1 cellular context compared by ENCODE assay signal in the genomic region with DNA sequence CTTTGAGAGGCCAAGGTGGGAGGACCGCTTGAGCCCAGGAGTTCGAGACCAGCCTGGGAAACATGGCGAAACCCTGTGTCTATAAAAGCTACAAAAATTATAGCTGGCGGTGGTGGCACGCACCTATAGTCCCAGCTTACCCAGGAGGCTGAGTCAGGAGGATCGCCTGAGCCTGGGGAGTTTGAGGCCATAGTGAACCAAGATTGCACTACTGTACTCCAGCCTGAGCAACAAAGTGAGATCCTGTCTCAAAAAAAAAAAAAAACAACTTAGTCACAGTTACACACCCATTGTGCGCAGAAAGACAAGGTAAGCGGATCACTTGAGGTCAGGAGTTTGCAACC.
TF ChIP-seq lines count a peak whose summit lies in the region.

No MANE protein-coding gene starts in this region.

TF ChIP-seq in GM23338, 12 proteins besides CTCF, POLR2A, EP300 and RAD21:
- TF ChIP-seq JUNB (IDR thresholded peaks at IDR 0.05; ENCODE audit: unreplicated experiment) = no peak
- no peak for TF ChIP-seq NANOG (IDR thresholded peaks at IDR 0.05; ENCODE audit: borderline replicate concordance)
- no peak for TF ChIP-seq EZH2phosphoT487 (IDR thresholded peaks at IDR 0.05; ENCODE audit: unreplicated experiment)
- no peak for TF ChIP-seq POLR2AphosphoS5 (IDR thresholded peaks at IDR 0.05; ENCODE audit: low read depth)
- TF ChIP-seq, protein P1, sequence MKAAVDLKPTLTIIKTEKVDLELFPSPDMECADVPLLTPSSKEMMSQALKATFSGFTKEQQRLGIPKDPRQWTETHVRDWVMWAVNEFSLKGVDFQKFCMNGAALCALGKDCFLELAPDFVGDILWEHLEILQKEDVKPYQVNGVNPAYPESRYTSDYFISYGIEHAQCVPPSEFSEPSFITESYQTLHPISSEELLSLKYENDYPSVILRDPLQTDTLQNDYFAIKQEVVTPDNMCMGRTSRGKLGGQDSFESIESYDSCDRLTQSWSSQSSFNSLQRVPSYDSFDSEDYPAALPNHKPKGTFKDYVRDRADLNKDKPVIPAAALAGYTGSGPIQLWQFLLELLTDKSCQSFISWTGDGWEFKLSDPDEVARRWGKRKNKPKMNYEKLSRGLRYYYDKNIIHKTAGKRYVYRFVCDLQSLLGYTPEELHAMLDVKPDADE (IDR thresholded peaks at IDR 0.05) = no peak
- TF ChIP-seq ZNF331 (CRISPR knock-in tag; IDR thresholded peaks at IDR 0.05; ENCODE audit: low read depth) = no peak
- TF ChIP-seq, protein P2, sequence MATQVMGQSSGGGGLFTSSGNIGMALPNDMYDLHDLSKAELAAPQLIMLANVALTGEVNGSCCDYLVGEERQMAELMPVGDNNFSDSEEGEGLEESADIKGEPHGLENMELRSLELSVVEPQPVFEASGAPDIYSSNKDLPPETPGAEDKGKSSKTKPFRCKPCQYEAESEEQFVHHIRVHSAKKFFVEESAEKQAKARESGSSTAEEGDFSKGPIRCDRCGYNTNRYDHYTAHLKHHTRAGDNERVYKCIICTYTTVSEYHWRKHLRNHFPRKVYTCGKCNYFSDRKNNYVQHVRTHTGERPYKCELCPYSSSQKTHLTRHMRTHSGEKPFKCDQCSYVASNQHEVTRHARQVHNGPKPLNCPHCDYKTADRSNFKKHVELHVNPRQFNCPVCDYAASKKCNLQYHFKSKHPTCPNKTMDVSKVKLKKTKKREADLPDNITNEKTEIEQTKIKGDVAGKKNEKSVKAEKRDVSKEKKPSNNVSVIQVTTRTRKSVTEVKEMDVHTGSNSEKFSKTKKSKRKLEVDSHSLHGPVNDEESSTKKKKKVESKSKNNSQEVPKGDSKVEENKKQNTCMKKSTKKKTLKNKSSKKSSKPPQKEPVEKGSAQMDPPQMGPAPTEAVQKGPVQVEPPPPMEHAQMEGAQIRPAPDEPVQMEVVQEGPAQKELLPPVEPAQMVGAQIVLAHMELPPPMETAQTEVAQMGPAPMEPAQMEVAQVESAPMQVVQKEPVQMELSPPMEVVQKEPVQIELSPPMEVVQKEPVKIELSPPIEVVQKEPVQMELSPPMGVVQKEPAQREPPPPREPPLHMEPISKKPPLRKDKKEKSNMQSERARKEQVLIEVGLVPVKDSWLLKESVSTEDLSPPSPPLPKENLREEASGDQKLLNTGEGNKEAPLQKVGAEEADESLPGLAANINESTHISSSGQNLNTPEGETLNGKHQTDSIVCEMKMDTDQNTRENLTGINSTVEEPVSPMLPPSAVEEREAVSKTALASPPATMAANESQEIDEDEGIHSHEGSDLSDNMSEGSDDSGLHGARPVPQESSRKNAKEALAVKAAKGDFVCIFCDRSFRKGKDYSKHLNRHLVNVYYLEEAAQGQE (IDR thresholded peaks at IDR 0.05; ENCODE audit: unreplicated experiment) = no peak
- TF ChIP-seq STAT1 (IDR thresholded peaks at IDR 0.05; ENCODE audit: unreplicated experiment) = no peak
- TF ChIP-seq EZH2 (IDR thresholded peaks at IDR 0.05; ENCODE audit: low read depth, unreplicated experiment) = no peak
- TF ChIP-seq, protein P3, sequence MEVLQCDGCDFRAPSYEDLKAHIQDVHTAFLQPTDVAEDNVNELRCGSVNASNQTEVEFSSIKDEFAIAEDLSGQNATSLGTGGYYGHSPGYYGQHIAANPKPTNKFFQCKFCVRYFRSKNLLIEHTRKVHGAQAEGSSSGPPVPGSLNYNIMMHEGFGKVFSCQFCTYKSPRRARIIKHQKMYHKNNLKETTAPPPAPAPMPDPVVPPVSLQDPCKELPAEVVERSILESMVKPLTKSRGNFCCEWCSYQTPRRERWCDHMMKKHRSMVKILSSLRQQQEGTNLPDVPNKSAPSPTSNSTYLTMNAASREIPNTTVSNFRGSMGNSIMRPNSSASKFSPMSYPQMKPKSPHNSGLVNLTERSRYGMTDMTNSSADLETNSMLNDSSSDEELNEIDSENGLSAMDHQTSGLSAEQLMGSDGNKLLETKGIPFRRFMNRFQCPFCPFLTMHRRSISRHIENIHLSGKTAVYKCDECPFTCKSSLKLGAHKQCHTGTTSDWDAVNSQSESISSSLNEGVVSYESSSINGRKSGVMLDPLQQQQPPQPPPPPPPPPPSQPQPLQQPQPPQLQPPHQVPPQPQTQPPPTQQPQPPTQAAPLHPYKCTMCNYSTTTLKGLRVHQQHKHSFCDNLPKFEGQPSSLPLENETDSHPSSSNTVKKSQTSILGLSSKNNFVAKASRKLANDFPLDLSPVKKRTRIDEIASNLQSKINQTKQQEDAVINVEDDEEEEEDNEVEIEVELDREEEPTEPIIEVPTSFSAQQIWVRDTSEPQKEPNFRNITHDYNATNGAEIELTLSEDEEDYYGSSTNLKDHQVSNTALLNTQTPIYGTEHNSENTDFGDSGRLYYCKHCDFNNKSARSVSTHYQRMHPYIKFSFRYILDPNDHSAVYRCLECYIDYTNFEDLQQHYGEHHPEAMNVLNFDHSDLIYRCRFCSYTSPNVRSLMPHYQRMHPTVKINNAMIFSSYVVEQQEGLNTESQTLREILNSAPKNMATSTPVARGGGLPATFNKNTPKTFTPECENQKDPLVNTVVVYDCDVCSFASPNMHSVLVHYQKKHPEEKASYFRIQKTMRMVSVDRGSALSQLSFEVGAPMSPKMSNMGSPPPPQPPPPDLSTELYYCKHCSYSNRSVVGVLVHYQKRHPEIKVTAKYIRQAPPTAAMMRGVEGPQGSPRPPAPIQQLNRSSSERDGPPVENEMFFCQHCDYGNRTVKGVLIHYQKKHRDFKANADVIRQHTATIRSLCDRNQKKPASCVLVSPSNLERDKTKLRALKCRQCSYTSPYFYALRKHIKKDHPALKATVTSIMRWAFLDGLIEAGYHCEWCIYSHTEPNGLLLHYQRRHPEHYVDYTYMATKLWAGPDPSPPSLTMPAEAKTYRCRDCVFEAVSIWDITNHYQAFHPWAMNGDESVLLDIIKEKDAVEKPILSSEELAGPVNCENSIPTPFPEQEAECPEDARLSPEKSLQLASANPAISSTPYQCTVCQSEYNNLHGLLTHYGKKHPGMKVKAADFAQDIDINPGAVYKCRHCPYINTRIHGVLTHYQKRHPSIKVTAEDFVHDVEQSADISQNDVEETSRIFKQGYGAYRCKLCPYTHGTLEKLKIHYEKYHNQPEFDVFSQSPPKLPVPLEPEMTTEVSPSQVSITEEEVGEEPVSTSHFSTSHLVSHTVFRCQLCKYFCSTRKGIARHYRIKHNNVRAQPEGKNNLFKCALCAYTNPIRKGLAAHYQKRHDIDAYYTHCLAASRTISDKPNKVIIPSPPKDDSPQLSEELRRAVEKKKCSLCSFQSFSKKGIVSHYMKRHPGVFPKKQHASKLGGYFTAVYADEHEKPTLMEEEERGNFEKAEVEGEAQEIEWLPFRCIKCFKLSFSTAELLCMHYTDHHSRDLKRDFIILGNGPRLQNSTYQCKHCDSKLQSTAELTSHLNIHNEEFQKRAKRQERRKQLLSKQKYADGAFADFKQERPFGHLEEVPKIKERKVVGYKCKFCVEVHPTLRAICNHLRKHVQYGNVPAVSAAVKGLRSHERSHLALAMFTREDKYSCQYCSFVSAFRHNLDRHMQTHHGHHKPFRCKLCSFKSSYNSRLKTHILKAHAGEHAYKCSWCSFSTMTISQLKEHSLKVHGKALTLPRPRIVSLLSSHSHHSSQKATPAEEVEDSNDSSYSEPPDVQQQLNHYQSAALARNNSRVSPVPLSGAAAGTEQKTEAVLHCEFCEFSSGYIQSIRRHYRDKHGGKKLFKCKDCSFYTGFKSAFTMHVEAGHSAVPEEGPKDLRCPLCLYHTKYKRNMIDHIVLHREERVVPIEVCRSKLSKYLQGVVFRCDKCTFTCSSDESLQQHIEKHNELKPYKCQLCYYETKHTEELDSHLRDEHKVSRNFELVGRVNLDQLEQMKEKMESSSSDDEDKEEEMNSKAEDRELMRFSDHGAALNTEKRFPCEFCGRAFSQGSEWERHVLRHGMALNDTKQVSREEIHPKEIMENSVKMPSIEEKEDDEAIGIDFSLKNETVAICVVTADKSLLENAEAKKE (CRISPR knock-in tag; IDR thresholded peaks at IDR 0.05) = no peak
- TF ChIP-seq CREB1 (CRISPR knock-in tag; IDR thresholded peaks at IDR 0.05; ENCODE audit: low read depth) = no peak
- TF ChIP-seq ZNF114 (CRISPR knock-in tag; IDR thresholded peaks at IDR 0.05) = no peak
